Comparison of ENCODE assay signal across 8 cellular contexts in the genomic region with DNA sequence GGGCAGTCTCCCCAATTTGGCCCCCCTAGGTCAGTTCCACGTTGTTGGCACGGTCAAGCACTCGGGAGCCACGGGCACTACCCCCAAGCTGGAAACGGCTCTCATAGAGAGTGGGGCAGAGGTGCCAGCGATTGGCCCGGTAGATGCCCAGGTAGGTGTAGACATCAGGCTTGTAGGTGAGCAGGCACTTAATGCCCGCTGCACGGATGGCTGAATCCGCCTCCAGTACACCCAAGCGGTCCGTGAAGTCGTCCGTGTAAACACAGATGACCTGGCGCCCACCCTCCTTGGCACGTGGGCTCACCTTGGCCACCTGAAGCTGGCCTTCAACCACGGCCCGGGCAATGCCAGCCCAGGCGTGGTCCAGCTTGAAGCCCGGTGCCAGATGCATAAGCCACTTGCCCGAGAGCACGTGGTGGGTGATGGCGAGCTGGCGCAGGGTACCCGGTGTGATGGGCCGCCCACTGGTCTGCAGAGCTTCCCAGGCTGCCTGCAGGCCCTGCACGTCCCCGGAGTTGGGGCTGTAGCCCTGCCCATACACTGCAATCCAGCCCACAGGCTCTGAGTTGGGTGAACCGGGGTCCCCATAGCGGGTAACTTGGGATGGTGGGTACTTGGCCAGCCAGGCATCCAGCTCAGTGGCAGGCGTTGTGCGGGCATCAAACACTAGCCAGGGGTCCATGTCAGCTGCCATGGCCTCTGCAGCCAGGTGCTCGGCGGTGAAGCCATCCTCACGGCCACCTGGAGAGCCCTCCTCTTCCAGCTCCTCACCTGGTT. TPM values are rescaled to one million over a fixed set of nuclear protein-coding genes. Genes with fewer than 3 reads are reported as not detected.
DNase-seq lines count a peak whose midpoint lies in the region; ATAC-seq, FAIRE-seq and TF ChIP-seq lines count a peak whose summit lies in the region.

No MANE protein-coding gene starts in this region.

- H3K27ac Mint-ChIP-seq in naive thymus-derived CD4-positive, alpha-beta T cell: peak overlapping the region in 8 of 9 donors; percentile 74 to 94 (median 88)

- no peak for DNase-seq in AG10803 (ENCODE audit: low read depth)
- peak; percentile 57 for DNase-seq in LHCN-M2 (ENCODE audit: low read depth)
- no peak for DNase-seq in effector memory CD4-positive, alpha-beta T cell
- DNase-seq in naive thymus-derived CD4-positive, alpha-beta T cell: no peak
- no peak for DNase-seq in DMS 273 treated with DMSO at 0.1 percent for 48 hours (lab: John Stamatoyannopoulos, UW)
- no peak for DNase-seq in HEK293T (ENCODE audit: extremely low spot score)
- DNase-seq in GM12891 (ENCODE audit: insufficient read length, low spot score): no peak
- no peak for DNase-seq in NCI-H1048 (lab: John Stamatoyannopoulos, UW)

- H3K9me3 ChIP-seq in effector memory CD4-positive, alpha-beta T cell (ENCODE audit: control insufficient read depth, low read length): no peaks in the 10 kb centered on the region
- no peaks in the 10 kb centered on the region for H3K9me3 ChIP-seq in naive thymus-derived CD4-positive, alpha-beta T cell (ENCODE audit: control insufficient read depth in 2 of 3, low read length in 3 of 3)

- intact Hi-C loops in naive thymus-derived CD4-positive, alpha-beta T cell (cut with micrococcal nuclease): no loop called here

- H3K27me3 ChIP-seq in effector memory CD4-positive, alpha-beta T cell (replicated peaks; ENCODE audit: control insufficient read depth, insufficient read depth, low read length, poor library complexity, severe bottlenecking): no peaks in the 10 kb centered on the region
- H3K27me3 ChIP-seq in naive thymus-derived CD4-positive, alpha-beta T cell (ENCODE audit: control insufficient read depth in 2 of 2, insufficient read depth in 2 of 2, low read length in 2 of 2): no peaks in the 10 kb centered on the region

- CTCF ChIA-PET in naive thymus-derived CD4-positive, alpha-beta T cell (lab: Charles Lee): interaction anchor here (0.6 to 2.3 kb wide), 5 partner anchors 19 to 30 kb away, joined by 3 to 13 read pairs (median 4); partner anchors contain the start of gene CCDC85B
- CTCF ChIA-PET in HEK293T (lab: Yijun Ruan, JAX): interaction anchor here (0.6 kb wide), 1 partner anchor 207 kb away, joined by 3 read pairs; no protein-coding TSS in a partner anchor

- no peak for TF ChIP-seq CTCF in AG10803 (conservative IDR thresholded peaks at IDR 0.05; ENCODE audit: low read length)

- no peak for ATAC-seq in naive thymus-derived CD4-positive, alpha-beta T cell

- peaks cover 29 to 52% (median 30%) of the 10 kb centered on the region in 7 donors for H3K4me1 Mint-ChIP-seq in naive thymus-derived CD4-positive, alpha-beta T cell

- peak overlapping the region; percentile 93 for H3K4me3 ChIP-seq in AG10803 (ENCODE audit: low read length)
- H3K4me3 ChIP-seq in effector memory CD4-positive, alpha-beta T cell (ENCODE audit: insufficient read depth, low read depth, low read length, poor library complexity, severe bottlenecking): peak overlapping the region; percentile 82
- peak overlapping the region; percentile 83 for H3K4me3 ChIP-seq in naive thymus-derived CD4-positive, alpha-beta T cell (ENCODE audit: low read length)

- TF ChIP-seq POLR2A in GM12891 (IDR thresholded peaks at IDR 0.05; ENCODE audit: low read depth, low read length): no peak

- H3K4me3 Mint-ChIP-seq in naive thymus-derived CD4-positive, alpha-beta T cell: peak overlapping the region; percentile 86 to 96 (median 90)

- peak overlapping the region; percentile 93 for H3K27ac ChIP-seq in effector memory CD4-positive, alpha-beta T cell (ENCODE audit: insufficient read depth, low read length, poor library complexity, severe bottlenecking)
- peak overlapping the region; percentile 95 for H3K27ac ChIP-seq in naive thymus-derived CD4-positive, alpha-beta T cell (ENCODE audit: low read depth, low read length)

- H3K4me1 ChIP-seq in effector memory CD4-positive, alpha-beta T cell (ENCODE audit: control insufficient read depth, insufficient read depth, low read length, poor library complexity, severe bottlenecking): peaks cover 32% of the 10 kb centered on the region
- H3K4me1 ChIP-seq in naive thymus-derived CD4-positive, alpha-beta T cell (ENCODE audit: control insufficient read depth in 2 of 2, insufficient read depth in 2 of 2, low read length in 2 of 2): peaks cover 26 to 28% of the 10 kb centered on the region in 2 donors

- H3K36me3 Mint-ChIP-seq in naive thymus-derived CD4-positive, alpha-beta T cell: peaks cover 3 to 27% (median 7%) of the 10 kb centered on the region in 5 donors

- FAIRE-seq in GM12891 (lab: Jason Lieb, UNC): no peak

- POLR2A ChIA-PET in naive thymus-derived CD4-positive, alpha-beta T cell (lab: Charles Lee): interaction anchor here (0.6 to 2.5 kb wide), 22 partner anchors 9 to 281 kb away, joined by 3 to 54 read pairs (median 4); partner anchors contain the start of genes CCDC85B, FIBP, FOSL1 and MUS81
- POLR2A ChIA-PET in HEK293T (lab: Yijun Ruan, JAX): interaction anchor here (1.0 to 1.7 kb wide), 4 partner anchors 24 to 58 kb away, joined by 3 to 11 read pairs (median 8); partner anchors contain the start of genes CCDC85B, FIBP and MUS81

- peaks cover 7% of the 10 kb centered on the region for H3K36me3 ChIP-seq in effector memory CD4-positive, alpha-beta T cell (ENCODE audit: control insufficient read depth, insufficient read depth, low read length)
- H3K36me3 ChIP-seq in naive thymus-derived CD4-positive, alpha-beta T cell (ENCODE audit: control insufficient read depth in 2 of 3, insufficient read depth in 3 of 3, low read length in 3 of 3): peaks cover 0 to 29% (median 2%) of the 10 kb centered on the region in 3 experiments

- H3K27me3 Mint-ChIP-seq in naive thymus-derived CD4-positive, alpha-beta T cell: no peaks in the 10 kb centered on the region

- H3K9me3 Mint-ChIP-seq in naive thymus-derived CD4-positive, alpha-beta T cell: no peaks in the 10 kb centered on the region

TF ChIP-seq in HEK293T, 16 proteins besides CTCF, POLR2A, EP300 and RAD21:
- TF ChIP-seq, protein P1, sequence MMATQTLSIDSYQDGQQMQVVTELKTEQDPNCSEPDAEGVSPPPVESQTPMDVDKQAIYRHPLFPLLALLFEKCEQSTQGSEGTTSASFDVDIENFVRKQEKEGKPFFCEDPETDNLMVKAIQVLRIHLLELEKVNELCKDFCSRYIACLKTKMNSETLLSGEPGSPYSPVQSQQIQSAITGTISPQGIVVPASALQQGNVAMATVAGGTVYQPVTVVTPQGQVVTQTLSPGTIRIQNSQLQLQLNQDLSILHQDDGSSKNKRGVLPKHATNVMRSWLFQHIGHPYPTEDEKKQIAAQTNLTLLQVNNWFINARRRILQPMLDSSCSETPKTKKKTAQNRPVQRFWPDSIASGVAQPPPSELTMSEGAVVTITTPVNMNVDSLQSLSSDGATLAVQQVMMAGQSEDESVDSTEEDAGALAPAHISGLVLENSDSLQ (IDR thresholded peaks at IDR 0.05): no peak
- TF ChIP-seq FOXM1 (IDR thresholded peaks at IDR 0.05; ENCODE audit: borderline replicate concordance): no peak
- TF ChIP-seq LEF1 (IDR thresholded peaks at IDR 0.05; ENCODE audit: borderline replicate concordance): no peak
- no peak for TF ChIP-seq ARNT (IDR thresholded peaks at IDR 0.05)
- TF ChIP-seq TARDBP (IDR thresholded peaks at IDR 0.05): no peak
- no peak for TF ChIP-seq FOXA1 (IDR thresholded peaks at IDR 0.05)
- TF ChIP-seq SP1 (IDR thresholded peaks at IDR 0.05): no peak

TF ChIP-seq in GM12891, 5 proteins besides CTCF, POLR2A, EP300 and RAD21:
- TF ChIP-seq TAF1 (IDR thresholded peaks at IDR 0.05; ENCODE audit: low read depth, low read length) (no peak), SPI1 (IDR thresholded peaks at IDR 0.05; ENCODE audit: low read depth, low read length) (no peak), POLR2AphosphoS5 (IDR thresholded peaks at IDR 0.05; ENCODE audit: low read depth, low read length) (no peak), PAX5 (IDR thresholded peaks at IDR 0.05; ENCODE audit: insufficient read depth, low read length, severe bottlenecking) (no peak), POU2F2 (IDR thresholded peaks at IDR 0.05; ENCODE audit: low read depth, low read length) (no peak)

RNA-seq across cellular contexts. Expression of gene C11orf68, which starts 1.2 kb away (rescaled TPM):
- total RNA-seq in LHCN-M2 (2014; rRNA removed): 57.1 and 69.1 TPM in 2 replicates
- polyA plus RNA-seq in LHCN-M2 (2012): 136 TPM
- 10 to 100 TPM; 18.5 to 62.2 (median 40.4) TPM for total RNA-seq in naive thymus-derived CD4-positive, alpha-beta T cell
- polyA plus RNA-seq in naive thymus-derived CD4-positive, alpha-beta T cell: 100 to 1,000 TPM in 1 of 2 donors, 10 to 100 TPM in 1; 74.1 to 104 TPM
- polyA plus RNA-seq in GM12891 (2012; ENCODE audit: low read depth, missing spikeins): 23.1 TPM

RNA-seq across cellular contexts. Expression of gene DRAP1, which starts 1.6 kb away (rescaled TPM):
- 375 and 383 TPM in 2 replicates for total RNA-seq in LHCN-M2 (2014; rRNA removed)
- polyA plus RNA-seq in LHCN-M2 (2012): 911 TPM
- total RNA-seq in naive thymus-derived CD4-positive, alpha-beta T cell: 100 to 1,000 TPM in 1 of 5 experiments, 10 to 100 TPM in 4; 72.6 to 166 (median 81.9) TPM
- polyA plus RNA-seq in naive thymus-derived CD4-positive, alpha-beta T cell: 10 to 100 TPM; 87.7 to 89.3 TPM
- polyA plus RNA-seq in GM12891 (2012; ENCODE audit: low read depth, missing spikeins): 144 TPM

RNA-seq across cellular contexts. Expression of gene FOSL1, which starts 17.4 kb away (rescaled TPM):
- 257 and 266 TPM in 2 replicates for total RNA-seq in LHCN-M2 (2014; rRNA removed)
- polyA plus RNA-seq in LHCN-M2 (2012): 146 TPM
- 10 to 100 TPM in 1 of 5 experiments, 1 to 10 TPM in 2, not detected in 2; 2.8 to 25.7 (median 4.0) TPM for total RNA-seq in naive thymus-derived CD4-positive, alpha-beta T cell
- not detected for polyA plus RNA-seq in naive thymus-derived CD4-positive, alpha-beta T cell
- polyA plus RNA-seq in GM12891 (2012; ENCODE audit: low read depth, missing spikeins): 3.7 TPM

RNA-seq across cellular contexts. Expression of gene CCDC85B, which starts 27.1 kb away (rescaled TPM):
- 91.2 and 95.5 TPM in 2 replicates for total RNA-seq in LHCN-M2 (2014; rRNA removed)
- 116 TPM for polyA plus RNA-seq in LHCN-M2 (2012)
- 10 to 100 TPM; 21.1 to 52.1 (median 23.6) TPM for total RNA-seq in naive thymus-derived CD4-positive, alpha-beta T cell
- 10 to 100 TPM; 59.0 to 85.0 TPM for polyA plus RNA-seq in naive thymus-derived CD4-positive, alpha-beta T cell
- polyA plus RNA-seq in GM12891 (2012; ENCODE audit: low read depth, missing spikeins): 39.0 TPM

RNA-seq across cellular contexts. Expression of gene TSGA10IP, which starts 27.7 kb away (rescaled TPM):
- total RNA-seq in LHCN-M2 (2014; rRNA removed): 0.06 TPM in 1 of 2 replicates, not detected in the other
- polyA plus RNA-seq in LHCN-M2 (2012): not detected
- under 1 TPM in 1 of 5 experiments, not detected in 4; 0.64 TPM for total RNA-seq in naive thymus-derived CD4-positive, alpha-beta T cell
- not detected for polyA plus RNA-seq in naive thymus-derived CD4-positive, alpha-beta T cell
- not detected for polyA plus RNA-seq in GM12891 (2012; ENCODE audit: low read depth, missing spikeins)
